20 cellular contexts compared by ENCODE assay signal in the genomic region with DNA sequence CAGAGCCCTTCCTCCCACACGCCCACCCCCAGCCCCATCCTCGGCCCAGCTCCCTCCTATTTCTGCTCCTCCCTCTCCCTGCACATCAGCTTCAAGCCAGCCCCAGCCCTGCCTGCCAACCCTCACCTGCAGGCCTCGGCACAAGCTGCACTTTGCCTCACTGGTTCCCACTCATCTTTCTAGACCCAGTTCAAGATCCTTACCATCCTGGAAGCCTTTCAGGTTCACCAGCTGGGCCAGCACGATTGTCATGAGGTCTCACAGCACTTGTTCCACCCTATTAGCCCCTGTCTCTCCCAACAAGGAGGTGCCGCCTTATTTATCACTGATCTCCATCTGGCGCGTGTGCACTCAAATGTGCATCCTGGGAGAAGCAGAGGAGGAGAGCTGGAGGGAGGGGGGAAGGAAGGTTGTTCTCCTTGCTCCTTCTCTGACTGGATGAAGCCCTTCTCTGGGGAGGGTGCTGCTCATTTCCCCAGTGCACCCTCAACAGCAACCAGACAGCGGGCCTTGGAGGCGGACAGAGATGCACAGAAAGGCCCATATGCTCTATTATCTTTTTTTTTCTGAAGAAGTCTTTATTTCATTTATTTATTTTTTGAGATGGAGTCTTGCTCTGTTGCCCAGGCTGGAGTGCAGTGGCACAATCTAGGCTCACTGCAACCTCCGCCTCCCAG. TPM values are rescaled to one million over a fixed set of nuclear protein-coding genes. Genes with fewer than 3 reads are reported as not detected.
DNase-seq lines count a peak whose midpoint lies in the region; FAIRE-seq and TF ChIP-seq lines count a peak whose summit lies in the region.
"Had no signal": no experiment of that assay in that cellular context is flagged by ENCODE, and none has a peak within 500 bp of the region (broad histone marks: within the 10 kb centered on the region; RNA-seq: fewer than 3 reads in every experiment).

No MANE protein-coding gene starts in this region.

- H3K9me3 Mint-ChIP-seq in CD4-positive, alpha-beta memory T cell, result no peaks in the 10 kb centered on the region
- H3K9me3 Mint-ChIP-seq: activated naive CD8-positive, alpha-beta T cell treated with anti-CD3 and anti-CD28 coated beads for 36 hours; IgD-negative memory B cell had no signal

- no peaks in the 10 kb centered on the region for H3K9me3 ChIP-seq in colonic mucosa
- no peaks in the 10 kb centered on the region for H3K9me3 ChIP-seq in spleen
- no peaks in the 10 kb centered on the region for H3K9me3 ChIP-seq in CD4-positive, alpha-beta memory T cell (ENCODE audit: control insufficient read depth in 1 of 2, low read length in 2 of 2)
- H3K9me3 ChIP-seq in transverse colon, result no peaks in the 10 kb centered on the region
- H3K9me3 ChIP-seq: HAP-1, neutrophil, stomach had no signal

- H3K27ac ChIP-seq in colonic mucosa, result no peak overlapping the region
- no peak overlapping the region for H3K27ac ChIP-seq in spleen
- H3K27ac ChIP-seq in CD4-positive, alpha-beta memory T cell (ENCODE audit: low read depth, low read length), result no peak overlapping the region
- no peak overlapping the region for H3K27ac ChIP-seq in transverse colon
- H3K27ac ChIP-seq: neutrophil, stomach had no signal

- FAIRE-seq in GM19239 (lab: Jason Lieb, UNC), result no peak
- FAIRE-seq: colon, keratinocyte had no signal

- H3K4me3 Mint-ChIP-seq in CD4-positive, alpha-beta memory T cell, result no peak overlapping the region
- H3K4me3 Mint-ChIP-seq: activated naive CD8-positive, alpha-beta T cell treated with anti-CD3 and anti-CD28 coated beads for 36 hours; brain; CD14-positive monocyte; IgD-negative memory B cell had no signal

- no peak for TF ChIP-seq EP300 in transverse colon (IDR thresholded peaks at IDR 0.05; ENCODE audit: low read depth)

- WGBS in spleen, 5 donors, result 86 to 91% (median 87%) methylated on average over 10 of the region's 10 CpGs
- WGBS in transverse colon (ENCODE audit: low coverage in 1 of 2), 2 donors, result 77 to 88% methylated on average over 6 to 10 of the region's 10 CpGs

- no peaks in the 10 kb centered on the region for H3K36me3 Mint-ChIP-seq in CD4-positive, alpha-beta memory T cell
- H3K36me3 Mint-ChIP-seq: brain, CD14-positive monocyte, IgD-negative memory B cell had no signal

- H3K4me1 ChIP-seq in colonic mucosa (no peaks in the 10 kb centered on the region), spleen (peaks cover 0 to 3% (median 0%) of the 10 kb centered on the region in 6 donors), transverse colon (no peaks in the 10 kb centered on the region)
- H3K4me1 ChIP-seq in CD4-positive, alpha-beta memory T cell (ENCODE audit: insufficient read depth, low read length), result no peaks in the 10 kb centered on the region
- H3K4me1 ChIP-seq: HAP-1 had no signal

- in situ Hi-C loops in Caki2 (cut with HindIII; ENCODE audit: low pct_unique_long_range_greater_than_20kb, low sequenced_read_pairs) (no loop called here), transverse colon (cut with MboI; ENCODE audit: low pct_ligation_motif_present in 1 of 4, low pct_unique_long_range_greater_than_20kb in 1 of 4, low sequenced_read_pairs in 3 of 4) (no loop called here)

- TF ChIP-seq CTCF in colonic mucosa (IDR thresholded peaks at IDR 0.05) (no peak), spleen (IDR thresholded peaks at IDR 0.05 in 8 of 11, conservative IDR thresholded peaks at IDR 0.05 in 3 of 11) (no peak), transverse colon (IDR thresholded peaks at IDR 0.05) (no peak)

- no peak overlapping the region for H3K4me3 ChIP-seq in colonic mucosa
- no peak overlapping the region for H3K4me3 ChIP-seq in spleen
- no peak overlapping the region for H3K4me3 ChIP-seq in CD4-positive, alpha-beta memory T cell (ENCODE audit: low read length in 2 of 2)
- H3K4me3 ChIP-seq in transverse colon, result no peak overlapping the region
- H3K4me3 ChIP-seq: HAP-1, stomach had no signal

- CTCF ChIA-PET in CD4-positive, alpha-beta memory T cell (lab: Charles Lee; ENCODE audit: partially characterized antibody), result no interaction called here

- H3K4me1 Mint-ChIP-seq in CD4-positive, alpha-beta memory T cell, result no peaks in the 10 kb centered on the region
- H3K4me1 Mint-ChIP-seq: activated naive CD8-positive, alpha-beta T cell treated with anti-CD3 and anti-CD28 coated beads for 36 hours; brain; CD14-positive monocyte had no signal

- intact Hi-C loops in colonic mucosa (cut with DNase I), result no loop called here
- intact Hi-C loops in spleen (cut with DNase I; ENCODE audit: low total_unique reads), result no loop called here
- intact Hi-C loops in CD4-positive, alpha-beta memory T cell (cut with micrococcal nuclease), result no loop called here
- intact Hi-C loops in transverse colon (cut with DNase I; ENCODE audit: low total_unique reads), result no loop called here

- peak overlapping the region in 1 of 7 donors; percentile 53 for H3K27ac Mint-ChIP-seq in CD4-positive, alpha-beta memory T cell
- H3K27ac Mint-ChIP-seq: activated naive CD8-positive, alpha-beta T cell treated with anti-CD3 and anti-CD28 coated beads for 36 hours; CD14-positive monocyte; IgD-negative memory B cell had no signal

- TF ChIP-seq POLR2A in spleen (IDR thresholded peaks at IDR 0.05) (no peak), transverse colon (IDR thresholded peaks at IDR 0.05) (no peak)

- H3K36me3 ChIP-seq in colonic mucosa (no peaks in the 10 kb centered on the region), spleen (no peaks in the 10 kb centered on the region), transverse colon (no peaks in the 10 kb centered on the region)
- H3K36me3 ChIP-seq in CD4-positive, alpha-beta memory T cell (ENCODE audit: insufficient read depth, low read length), result no peaks in the 10 kb centered on the region
- H3K36me3 ChIP-seq: HAP-1, neutrophil, stomach had no signal

- H3K9ac ChIP-seq in colonic mucosa (ENCODE audit: low read depth in 2 of 2, low read length in 2 of 2), result no peak overlapping the region

- POLR2A ChIA-PET in CD4-positive, alpha-beta memory T cell (lab: Charles Lee; ENCODE audit: partially characterized antibody), result no interaction called here

- DNase-seq in Caki2 (ENCODE audit: low read depth) (peak; percentile 62), NCI-H2171 (lab: John Stamatoyannopoulos, UW) (peak; percentile 92), colonic mucosa (peak; percentile 14), spleen (peak; percentile 72), transverse colon (no peak), GM19239 (ENCODE audit: insufficient read length, low spot score) (no peak)
- no peak for DNase-seq in CD4-positive, alpha-beta memory T cell
- DNase-seq: activated naive CD8-positive, alpha-beta T cell treated with anti-CD3 and anti-CD28 coated beads for 36 hours; DMS153; NCI-H1417 treated with DMSO at 0.1 percent for 48 hours; NCI-H69; stimulated activated CD4-positive, alpha-beta T cell treated with anti-CD3 and anti-CD28 coated beads, Interleukin-4, amount 100 ng/mL, for 4 hours; stomach had no signal

- no peaks in the 10 kb centered on the region for H3K27me3 Mint-ChIP-seq in CD4-positive, alpha-beta memory T cell
- H3K27me3 Mint-ChIP-seq: activated naive CD8-positive, alpha-beta T cell treated with anti-CD3 and anti-CD28 coated beads for 36 hours had no signal

- H3K27me3 ChIP-seq in colonic mucosa (no peaks in the 10 kb centered on the region), spleen (replicated peaks in 1 of 7) (no peaks in the 10 kb centered on the region), transverse colon (no peaks in the 10 kb centered on the region)
- H3K27me3 ChIP-seq in CD4-positive, alpha-beta memory T cell (ENCODE audit: insufficient read depth, low read length), result no peaks in the 10 kb centered on the region
- H3K27me3 ChIP-seq: neutrophil, stomach had no signal

RNA-seq across cellular contexts. Expression of gene BIN1, which starts 15.5 kb away (rescaled TPM):
- 89.3 and 101 TPM in 2 replicates for total RNA-seq in Caki2 (2014; rRNA removed; shearing (Covaris generic); ENCODE audit: low replicate concordance)
- total RNA-seq in colonic mucosa (10 to 100 TPM; 38.5 to 60.8 TPM), spleen (100 to 1,000 TPM in 2 of 7 donors, 10 to 100 TPM in 5; 60.0 to 123 (median 68.8) TPM), transverse colon (10 to 100 TPM; 33.3 to 39.7 (median 38.4) TPM)
- 100 to 1,000 TPM in 1 of 3 donors, 10 to 100 TPM in 2; 57.2 to 106 (median 71.9) TPM for polyA plus RNA-seq in spleen
- total RNA-seq in CD4-positive, alpha-beta memory T cell, result 100 to 1,000 TPM in 1 of 2 experiments, 10 to 100 TPM in 1; 99.4 to 103 TPM
- polyA plus RNA-seq in CD4-positive, alpha-beta memory T cell, result 100 to 1,000 TPM; 141 to 163 TPM

Comparison
In these comparisons a context has a peak if more than half of its experiments do, and no peak if none do; other contexts are left out.
1. DNase-seq: peak in Caki2 (single experiment), NCI-H2171 (single experiment), colonic mucosa (single experiment) and spleen (single experiment); none in CD4-positive, alpha-beta memory T cell (0 of 5), transverse colon (single experiment) and GM19239 (single experiment).